In genomic region chr15:75903331-75904240, GRCh38 we compare ENCODE assay signal across 8 cellular contexts. TPM values are rescaled to one million over a fixed set of nuclear protein-coding genes. Genes with fewer than 3 reads are reported as not detected.
A peak's percentile ranks its signal among the peaks of the same experiment; 100 is the strongest.
DNase-seq lines count a peak whose midpoint lies in the region; TF ChIP-seq lines count a peak whose summit lies in the region.

TSS of gene FBXO22 (plus strand) at chr15:75903878. CDS start at chr15:75903964, 86 bp downstream.

- H3K4me1 ChIP-seq in Loucy (ENCODE audit: insufficient read depth, low read length, poor library complexity, severe bottlenecking) (peaks cover 12% of the 10 kb centered on the region), SJCRH30 (peaks cover 5% of the 10 kb centered on the region; the same call in 1 of the 2 replicates), neural progenitor cell (peaks cover 24% of the 10 kb centered on the region), stomach smooth muscle (ENCODE audit: control insufficient read depth, insufficient read depth, low read length) (peaks cover 15% of the 10 kb centered on the region)

- no peaks in the 10 kb centered on the region for H3K27me3 Mint-ChIP-seq in neural progenitor cell (ENCODE audit: insufficient read depth, low read depth)

- H3F3A ChIP-seq in Loucy (ENCODE audit: low read depth) (no peaks in the 10 kb centered on the region), neural progenitor cell (ENCODE audit: low read depth) (peaks cover 37% of the 10 kb centered on the region)

- peaks cover 19% of the 10 kb centered on the region for H3K4me1 Mint-ChIP-seq in neural progenitor cell

- peak within 1 kb of the TSS; percentile 98 for H3K4me3 Mint-ChIP-seq in neural progenitor cell

- H3K36me3 ChIP-seq in H7 (replicated peaks; ENCODE audit: control insufficient read depth, insufficient read depth, low read length): peaks cover 10% of the 10 kb centered on the region
- peaks cover 30% of the 10 kb centered on the region for H3K36me3 ChIP-seq in Loucy (ENCODE audit: insufficient read depth, low read length)
- H3K36me3 ChIP-seq in SJCRH30: peaks cover 20% of the 10 kb centered on the region
- peaks cover 9% of the 10 kb centered on the region for H3K36me3 ChIP-seq in neural progenitor cell
- H3K36me3 ChIP-seq in stomach smooth muscle (ENCODE audit: control insufficient read depth in 2 of 2, insufficient read depth in 2 of 2, low read length in 2 of 2): peaks cover 3 to 6% of the 10 kb centered on the region in 2 donors

- in situ Hi-C loops in G401 (cut with HindIII; ENCODE audit: low sequenced_read_pairs): no loop called here

- no peaks in the 10 kb centered on the region for H3K27me3 ChIP-seq in H7 (ENCODE audit: control insufficient read depth, insufficient read depth, low read length)
- no peaks in the 10 kb centered on the region for H3K27me3 ChIP-seq in Loucy (ENCODE audit: insufficient read depth, low read length, poor library complexity, severe bottlenecking)
- no peaks in the 10 kb centered on the region for H3K27me3 ChIP-seq in SJCRH30
- no peaks in the 10 kb centered on the region for H3K27me3 ChIP-seq in neural progenitor cell
- H3K27me3 ChIP-seq in stomach smooth muscle (ENCODE audit: control insufficient read depth in 1 of 2, insufficient read depth in 2 of 2, low read length in 2 of 2): no peaks in the 10 kb centered on the region

- H3K4me3 ChIP-seq in H7 (ENCODE audit: insufficient read depth, low read depth, low read length) (peak within 1 kb of the TSS; percentile 96), Loucy (ENCODE audit: low read length, poor library complexity, severe bottlenecking) (peak within 1 kb of the TSS; percentile 80), SJCRH30 (peak within 1 kb of the TSS; percentile 97), foreskin fibroblast (ENCODE audit: low read depth in 1 of 2, low read length in 2 of 2) (peak within 1 kb of the TSS; percentile 80 to 90), neural progenitor cell (peak within 1 kb of the TSS; percentile 79), stomach smooth muscle (ENCODE audit: low read length in 2 of 2) (peak within 1 kb of the TSS; percentile 96 to 98)

- no peaks in the 10 kb centered on the region for H3K9me2 ChIP-seq in Loucy (replicated peaks; ENCODE audit: low read depth, low read length)

- H4K20me1 ChIP-seq in Loucy (ENCODE audit: insufficient read depth, low read length, poor library complexity, severe bottlenecking): peaks cover 5% of the 10 kb centered on the region
- no peaks in the 10 kb centered on the region for H4K20me1 ChIP-seq in neural progenitor cell (ENCODE audit: low read depth)

- DNase-seq in G401 (ENCODE audit: low spot score) (peak; percentile 86), H7 (peak; percentile 89), SJCRH30 (peak; percentile 91 to 92), foreskin fibroblast (peak; percentile 90 to 98), neural progenitor cell (ENCODE audit: low spot score) (peak; percentile 97)
- DNase-seq in activated gamma-delta T cell treated with anti-CD3 and anti-CD28 coated beads, Interleukin-2, amount 50 U/mL, for 16 hours (ENCODE audit: low read depth): peak; percentile 82

- H3K9me3 Mint-ChIP-seq in neural progenitor cell: no peaks in the 10 kb centered on the region

- H3K9me3 ChIP-seq in Loucy (ENCODE audit: insufficient read depth, low read depth, low read length) (no peaks in the 10 kb centered on the region), SJCRH30 (replicated peaks) (no peaks in the 10 kb centered on the region), neural progenitor cell (ENCODE audit: low read depth) (no peaks in the 10 kb centered on the region), stomach smooth muscle (ENCODE audit: control insufficient read depth in 2 of 2, low read length in 2 of 2) (no peaks in the 10 kb centered on the region)

- H3K4me2 ChIP-seq in Loucy (ENCODE audit: low read depth, low read length, poor library complexity, severe bottlenecking): peak within 1 kb of the TSS; percentile 76
- H3K4me2 ChIP-seq in neural progenitor cell: peak within 1 kb of the TSS; percentile 83

- H2AFZ ChIP-seq in Loucy (ENCODE audit: low read length) (peak within 1 kb of the TSS; percentile 82), neural progenitor cell (replicated peaks) (peak within 1 kb of the TSS; percentile 81)

- peaks cover 2% of the 10 kb centered on the region for H3K36me3 Mint-ChIP-seq in neural progenitor cell

- H3K9ac ChIP-seq in Loucy (ENCODE audit: low read depth, low read length, poor library complexity, severe bottlenecking) (peak within 1 kb of the TSS; percentile 95), neural progenitor cell (peak within 1 kb of the TSS; percentile 75), stomach smooth muscle (ENCODE audit: low read length in 2 of 2) (peak within 1 kb of the TSS; percentile 89 to 96)

- TF ChIP-seq CTCF in Loucy (conservative IDR thresholded peaks at IDR 0.05; ENCODE audit: low read length): no peak
- TF ChIP-seq CTCF in foreskin fibroblast (IDR thresholded peaks at IDR 0.05; ENCODE audit: low read depth, low read length): no peak
- no peak for TF ChIP-seq CTCF in neural progenitor cell (IDR thresholded peaks at IDR 0.05)

- H3K27ac ChIP-seq in SJCRH30: peak within 1 kb of the TSS; percentile 72
- H3K27ac ChIP-seq in neural progenitor cell: peak within 1 kb of the TSS; percentile 81
- peak within 1 kb of the TSS; percentile 76 for H3K27ac ChIP-seq in stomach smooth muscle (ENCODE audit: low read length)

- H3K79me2 ChIP-seq in Loucy (ENCODE audit: insufficient read depth, low read length): peaks cover 30% of the 10 kb centered on the region
- H3K79me2 ChIP-seq in neural progenitor cell (ENCODE audit: low read depth): peaks cover 48% of the 10 kb centered on the region

- peak within 1 kb of the TSS; percentile 92 for H3K27ac Mint-ChIP-seq in neural progenitor cell

RNA-seq across cellular contexts. Expression of gene FBXO22, which starts in this region (rescaled TPM):
- total RNA-seq in G401 (2014; rRNA removed; shearing (Covaris generic)): 84.9 and 111 TPM in 2 replicates
- 59.5 and 75.7 TPM in 2 replicates for total RNA-seq in H7 (2014; rRNA removed; shearing (Covaris generic))
- total RNA-seq in SJCRH30 (2014; rRNA removed; shearing (Covaris generic)): 48.5 and 51.8 TPM in 2 replicates
- total RNA-seq in neural progenitor cell (ENCODE audit: low replicate concordance): 58.4 and 70.9 TPM in 2 replicates

Comparison
In these comparisons a context has a peak if more than half of its experiments do, and no peak if none do; other contexts are left out.
1. Peak in every context shown above with its lines: DNase-seq, H3K4me3 ChIP-seq and H3K27ac ChIP-seq.